In the genomic region with DNA sequence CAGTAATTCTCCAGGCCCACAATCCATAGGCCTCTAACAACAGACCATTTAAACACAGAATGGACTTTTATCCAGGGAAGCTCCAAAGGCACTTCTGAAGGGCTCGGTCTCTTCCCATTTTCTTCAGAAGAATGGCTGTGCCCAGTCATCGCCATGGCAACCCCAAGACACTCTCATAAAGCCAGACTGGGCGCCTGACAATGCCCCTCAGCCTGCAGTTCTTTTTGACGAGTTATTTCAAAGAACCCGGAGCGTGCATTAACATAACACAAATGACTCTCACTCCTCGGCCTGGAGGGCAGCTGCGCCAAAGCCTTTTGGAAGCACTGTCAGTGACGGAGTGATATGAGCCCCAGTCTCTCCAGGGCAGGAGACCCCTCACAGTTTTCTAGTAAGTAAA, we compare ENCODE assay signal across 15 cellular contexts.
DNase-seq lines count a peak whose midpoint lies in the region; ATAC-seq lines count a peak whose summit lies in the region.
"Had no signal": no experiment of that assay in that cellular context is flagged by ENCODE, and none has a peak within 500 bp of the region (broad histone marks: within the 10 kb centered on the region; RNA-seq: fewer than 3 reads in every experiment).

No MANE protein-coding gene starts in this region.

- peaks cover 6% of the 10 kb centered on the region for H3K9me3 Mint-ChIP-seq in activated CD4-positive, alpha-beta memory T cell treated with anti-CD3 and anti-CD28 coated beads for 36 hours
- peaks cover 11% of the 10 kb centered on the region for H3K9me3 Mint-ChIP-seq in activated CD4-positive, alpha-beta memory T cell treated with anti-CD3 and anti-CD28 coated beads, Interleukin-2, amount 10 ng/mL, durations not matched to agents 7 days and 5 days
- H3K9me3 Mint-ChIP-seq in activated naive CD8-positive, alpha-beta T cell (ENCODE audit: low read depth): no peaks in the 10 kb centered on the region
- peaks cover 2% of the 10 kb centered on the region for H3K9me3 Mint-ChIP-seq in memory B cell
- H3K9me3 Mint-ChIP-seq in stimulated activated naive B cell treated with anti-CD40 and anti-IgM and Interleukin-4, amounts not matched to agents 10 μg/mL and 1 μg/mL and 100 μg/mL, for 72 hours: peaks cover 2 to 4% of the 10 kb centered on the region in 2 donors
- H3K9me3 Mint-ChIP-seq in stimulated activated naive CD8-positive, alpha-beta T cell treated with anti-CD3 and anti-CD28 coated beads, Interleukin-15, amount 100 ng/mL, for 72 hours: no peaks in the 10 kb centered on the region

- H3K36me3 Mint-ChIP-seq in activated CD4-positive, alpha-beta memory T cell treated with anti-CD3 and anti-CD28 coated beads for 36 hours: peaks cover 36% of the 10 kb centered on the region
- H3K36me3 Mint-ChIP-seq in activated CD4-positive, alpha-beta memory T cell treated with anti-CD3 and anti-CD28 coated beads, Interleukin-2, amount 10 ng/mL, durations not matched to agents 7 days and 5 days (ENCODE audit: low read depth): peaks cover 45% of the 10 kb centered on the region
- H3K36me3 Mint-ChIP-seq in activated naive CD8-positive, alpha-beta T cell: peaks cover 2% of the 10 kb centered on the region
- H3K36me3 Mint-ChIP-seq in memory B cell: peaks cover 29% of the 10 kb centered on the region
- H3K36me3 Mint-ChIP-seq in stimulated activated naive B cell treated with anti-CD40 and anti-IgM and Interleukin-4, amounts not matched to agents 10 μg/mL and 1 μg/mL and 100 μg/mL, for 72 hours: peaks cover 30 to 35% of the 10 kb centered on the region in 2 donors

- no peaks in the 10 kb centered on the region for H3K27me3 Mint-ChIP-seq in activated CD4-positive, alpha-beta memory T cell treated with anti-CD3 and anti-CD28 coated beads for 36 hours
- H3K27me3 Mint-ChIP-seq in activated CD4-positive, alpha-beta memory T cell treated with anti-CD3 and anti-CD28 coated beads, Interleukin-2, amount 10 ng/mL, durations not matched to agents 7 days and 5 days: no peaks in the 10 kb centered on the region
- no peaks in the 10 kb centered on the region for H3K27me3 Mint-ChIP-seq in activated naive CD8-positive, alpha-beta T cell
- H3K27me3 Mint-ChIP-seq in memory B cell: no peaks in the 10 kb centered on the region
- H3K27me3 Mint-ChIP-seq in stimulated activated naive B cell treated with anti-CD40 and anti-IgM and Interleukin-4, amounts not matched to agents 10 μg/mL and 1 μg/mL and 100 μg/mL, for 72 hours: no peaks in the 10 kb centered on the region
- no peaks in the 10 kb centered on the region for H3K27me3 Mint-ChIP-seq in stimulated activated naive CD8-positive, alpha-beta T cell treated with anti-CD3 and anti-CD28 coated beads, Interleukin-15, amount 100 ng/mL, for 72 hours

- H3K4me3 Mint-ChIP-seq in activated CD4-positive, alpha-beta memory T cell treated with anti-CD3 and anti-CD28 coated beads for 36 hours: no peak overlapping the region
- no peak overlapping the region for H3K4me3 Mint-ChIP-seq in activated CD4-positive, alpha-beta memory T cell treated with anti-CD3 and anti-CD28 coated beads, Interleukin-2, amount 10 ng/mL, durations not matched to agents 7 days and 5 days
- no peak overlapping the region for H3K4me3 Mint-ChIP-seq in activated naive CD8-positive, alpha-beta T cell
- H3K4me3 Mint-ChIP-seq in memory B cell: no peak overlapping the region
- H3K4me3 Mint-ChIP-seq in stimulated activated naive B cell treated with anti-CD40 and anti-IgM and Interleukin-4, amounts not matched to agents 10 μg/mL and 1 μg/mL and 100 μg/mL, for 72 hours: no peak overlapping the region
- H3K4me3 Mint-ChIP-seq in stimulated activated naive CD8-positive, alpha-beta T cell treated with anti-CD3 and anti-CD28 coated beads, Interleukin-15, amount 100 ng/mL, for 72 hours: no peak overlapping the region

- no peak for DNase-seq in activated CD4-positive, alpha-beta memory T cell treated with anti-CD3 and anti-CD28 coated beads for 36 hours
- no peak for DNase-seq in activated CD4-positive, alpha-beta memory T cell treated with anti-CD3 and anti-CD28 coated beads, Interleukin-2, amount 10 ng/mL, durations not matched to agents 7 days and 5 days
- no peak for DNase-seq in memory B cell (ENCODE audit: low spot score in 2 of 2)
- no peak for DNase-seq in stimulated activated naive B cell treated with anti-CD40 and anti-IgM and Interleukin-4, amounts not matched to agents 10 μg/mL and 1 μg/mL and 100 μg/mL, for 72 hours
- DNase-seq in stimulated activated naive CD8-positive, alpha-beta T cell treated with anti-CD3 and anti-CD28 coated beads, Interleukin-15, amount 100 ng/mL, for 72 hours: no peak
- DNase-seq: activated gamma-delta T cell treated with Interleukin-2 at 50 U/mL for 16 hours; colonic mucosa; foreskin keratinocyte; HCEC 1CT; NCI-H2081 treated with DMSO at 0.1 percent for 48 hours; SIG-M5; stimulated activated CD4-positive, alpha-beta T cell treated with anti-CD3 and anti-CD28 coated beads, Interleukin-4, amount 100 ng/mL, for 1 hour had no signal

- intact Hi-C loops in activated CD4-positive, alpha-beta memory T cell treated with anti-CD3 and anti-CD28 coated beads for 36 hours (cut with micrococcal nuclease): no loop called here

- ATAC-seq in memory B cell (ENCODE audit: low read depth): no peak
- no peak for ATAC-seq in stimulated activated naive B cell treated with anti-CD40 and anti-IgM and Interleukin-4, amounts not matched to agents 10 μg/mL and 1 μg/mL and 100 μg/mL, for 72 hours (replicated peaks)
- ATAC-seq in GM21576 (IDR thresholded peaks at IDR 0.05; ENCODE audit: unreplicated experiment): no peak
- ATAC-seq in stimulated activated naive CD8-positive, alpha-beta T cell treated with anti-CD3 and anti-CD28 coated beads, Interleukin-15, amount 100 ng/mL, for 72 hours: no peak
- no peak for ATAC-seq in GM18868 (IDR thresholded peaks at IDR 0.05; ENCODE audit: unreplicated experiment)
- ATAC-seq: foreskin keratinocyte had no signal

- H3K4me1 Mint-ChIP-seq in activated CD4-positive, alpha-beta memory T cell treated with anti-CD3 and anti-CD28 coated beads for 36 hours (ENCODE audit: low read depth): peaks cover 31% of the 10 kb centered on the region
- peaks cover 27% of the 10 kb centered on the region for H3K4me1 Mint-ChIP-seq in activated CD4-positive, alpha-beta memory T cell treated with anti-CD3 and anti-CD28 coated beads, Interleukin-2, amount 10 ng/mL, durations not matched to agents 7 days and 5 days
- H3K4me1 Mint-ChIP-seq in activated naive CD8-positive, alpha-beta T cell (ENCODE audit: low read depth): peaks cover 38% of the 10 kb centered on the region
- H3K4me1 Mint-ChIP-seq in memory B cell: peaks cover 28% of the 10 kb centered on the region
- peaks cover 28 to 39% of the 10 kb centered on the region in 2 donors for H3K4me1 Mint-ChIP-seq in stimulated activated naive B cell treated with anti-CD40 and anti-IgM and Interleukin-4, amounts not matched to agents 10 μg/mL and 1 μg/mL and 100 μg/mL, for 72 hours
- peaks cover 54% of the 10 kb centered on the region for H3K4me1 Mint-ChIP-seq in stimulated activated naive CD8-positive, alpha-beta T cell treated with anti-CD3 and anti-CD28 coated beads, Interleukin-15, amount 100 ng/mL, for 72 hours

- CTCF ChIA-PET in activated CD4-positive, alpha-beta memory T cell treated with anti-CD3 and anti-CD28 coated beads for 36 hours (lab: Charles Lee): no interaction called here
- CTCF ChIA-PET in activated CD4-positive, alpha-beta memory T cell treated with anti-CD3 and anti-CD28 coated beads, Interleukin-2, amount 10 ng/mL, durations not matched to agents 7 days and 5 days (lab: Charles Lee): no interaction called here

- H3K27ac Mint-ChIP-seq in activated CD4-positive, alpha-beta memory T cell treated with anti-CD3 and anti-CD28 coated beads for 36 hours: peak overlapping the region; percentile 47
- H3K27ac Mint-ChIP-seq in activated CD4-positive, alpha-beta memory T cell treated with anti-CD3 and anti-CD28 coated beads, Interleukin-2, amount 10 ng/mL, durations not matched to agents 7 days and 5 days: no peak overlapping the region
- H3K27ac Mint-ChIP-seq in activated naive CD8-positive, alpha-beta T cell: peak overlapping the region; percentile 82
- H3K27ac Mint-ChIP-seq in memory B cell: peak overlapping the region; percentile 62
- peak overlapping the region; percentile 75 for H3K27ac Mint-ChIP-seq in stimulated activated naive B cell treated with anti-CD40 and anti-IgM and Interleukin-4, amounts not matched to agents 10 μg/mL and 1 μg/mL and 100 μg/mL, for 72 hours
- H3K27ac Mint-ChIP-seq in stimulated activated naive CD8-positive, alpha-beta T cell treated with anti-CD3 and anti-CD28 coated beads, Interleukin-15, amount 100 ng/mL, for 72 hours: no peak overlapping the region

- POLR2A ChIA-PET in activated CD4-positive, alpha-beta memory T cell treated with anti-CD3 and anti-CD28 coated beads for 36 hours (lab: Charles Lee): no interaction called here
- POLR2A ChIA-PET in activated CD4-positive, alpha-beta memory T cell treated with anti-CD3 and anti-CD28 coated beads, Interleukin-2, amount 10 ng/mL, durations not matched to agents 7 days and 5 days (lab: Charles Lee): no interaction called here

Comparison
In these comparisons a context has a peak if more than half of its experiments do, and no peak if none do; other contexts are left out.
1. H3K27ac Mint-ChIP-seq: peak in activated CD4-positive, alpha-beta memory T cell treated with anti-CD3 and anti-CD28 coated beads for 36 hours (single experiment), activated naive CD8-positive, alpha-beta T cell (single experiment), memory B cell (single experiment) and stimulated activated naive B cell treated with anti-CD40 and anti-IgM and Interleukin-4, amounts not matched to agents 10 μg/mL and 1 μg/mL and 100 μg/mL, for 72 hours (single experiment); none in activated CD4-positive, alpha-beta memory T cell treated with anti-CD3 and anti-CD28 coated beads, Interleukin-2, amount 10 ng/mL, durations not matched to agents 7 days and 5 days (single experiment) and stimulated activated naive CD8-positive, alpha-beta T cell treated with anti-CD3 and anti-CD28 coated beads, Interleukin-15, amount 100 ng/mL, for 72 hours (0 of 2).